1 cellular context compared by ENCODE assay signal in genomic region chr20:14959506-14960493, GRCh38.
A peak's percentile ranks its signal among the peaks of the same experiment; 100 is the strongest.
TF ChIP-seq lines count a peak whose summit lies in the region.

No MANE protein-coding gene starts in this region.

TF ChIP-seq in H1, 55 proteins besides CTCF, POLR2A, EP300 and RAD21:
- peak; percentile 43; the same call in 1 of the 2 replicates for TF ChIP-seq CEBPB (IDR thresholded peaks at IDR 0.05; ENCODE audit: low read depth, low read length)
- TF ChIP-seq SUZ12 (IDR thresholded peaks at IDR 0.05; ENCODE audit: low read length): no peak
